Comparison of ENCODE assay signal across 18 cellular contexts in the genomic region with DNA sequence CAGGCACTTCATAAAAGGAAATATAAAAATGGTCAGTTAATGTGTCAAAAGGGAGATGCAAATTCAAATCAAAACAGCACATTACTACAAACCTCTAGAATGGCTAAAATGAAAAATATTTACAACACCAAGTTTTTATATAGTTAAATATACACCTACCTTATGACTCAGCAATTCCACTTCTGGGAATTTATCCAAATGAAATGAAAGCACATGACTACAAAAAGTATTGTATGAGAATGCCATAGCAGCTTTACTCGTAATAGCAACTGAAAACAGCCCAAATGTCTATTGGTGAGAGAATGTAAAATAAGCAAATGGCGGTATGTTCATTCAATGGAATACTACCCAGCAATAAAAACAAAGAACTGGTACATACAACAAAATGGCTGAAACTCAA.
DNase-seq lines count a peak whose midpoint lies in the region; ATAC-seq and TF ChIP-seq lines count a peak whose summit lies in the region.
"Had no signal": no experiment of that assay in that cellular context is flagged by ENCODE, and none has a peak within 500 bp of the region (broad histone marks: within the 10 kb centered on the region; RNA-seq: fewer than 3 reads in every experiment).

No MANE protein-coding gene starts in this region.

- H3K36me3 Mint-ChIP-seq in activated CD4-positive, alpha-beta memory T cell treated with anti-CD3 and anti-CD28 coated beads for 36 hours: no peaks in the 10 kb centered on the region
- H3K36me3 Mint-ChIP-seq: CD14-positive monocyte; stimulated activated memory B cell treated with anti-CD40 and anti-IgM and Interleukin-4, amounts not matched to agents 10 μg/mL and 1 μg/mL and 100 μg/mL, for 72 hours had no signal

- CTCF ChIA-PET in PC-3 (lab: Charles Lee): no interaction called here
- CTCF ChIA-PET in activated CD4-positive, alpha-beta memory T cell treated with anti-CD3 and anti-CD28 coated beads for 36 hours (lab: Charles Lee): no interaction called here

- no peaks in the 10 kb centered on the region for H3K36me3 ChIP-seq in PC-3 (ENCODE audit: low read depth, low read length)

- H3K79me2 ChIP-seq in PC-3 (ENCODE audit: low read length): no peaks in the 10 kb centered on the region

- no peak overlapping the region for H3K4me3 Mint-ChIP-seq in activated CD4-positive, alpha-beta memory T cell treated with anti-CD3 and anti-CD28 coated beads for 36 hours
- H3K4me3 Mint-ChIP-seq: CD14-positive monocyte; IgD-negative memory B cell; mesothelial cell of epicardium; stimulated activated memory B cell treated with anti-CD40 and anti-IgM and Interleukin-4, amounts not matched to agents 10 μg/mL and 1 μg/mL and 100 μg/mL, for 72 hours had no signal

- H3K27me3 ChIP-seq in PC-3 (ENCODE audit: low read length): no peaks in the 10 kb centered on the region

- no TSS peak for BruUV-seq in PC-3 (replicated peaks; lab: Mats Ljungman, UMichigan)

- POLR2A ChIA-PET in PC-3 (lab: Charles Lee; ENCODE audit: unreplicated experiment): no interaction called here
- POLR2A ChIA-PET in activated CD4-positive, alpha-beta memory T cell treated with anti-CD3 and anti-CD28 coated beads for 36 hours (lab: Charles Lee): no interaction called here

- H3K9me3 Mint-ChIP-seq in activated CD4-positive, alpha-beta memory T cell treated with anti-CD3 and anti-CD28 coated beads for 36 hours: peaks cover 25% of the 10 kb centered on the region

- H3K9ac ChIP-seq in PC-3 (ENCODE audit: low read length): no peak overlapping the region

- no peaks in the 10 kb centered on the region for H4K20me1 ChIP-seq in PC-3 (ENCODE audit: low read length)

- TF ChIP-seq CTCF in PC-3 (conservative IDR thresholded peaks at IDR 0.05; ENCODE audit: low read depth, low read length) (no peak), epithelial cell of esophagus (IDR thresholded peaks at IDR 0.05; ENCODE audit: insufficient read depth, low read depth, low read length, missing control alignments) (no peak)

- DNase-seq in ELR (ENCODE audit: low read depth): peak; percentile 41
- DNase-seq in PC-3: peak; percentile 85
- DNase-seq in epithelial cell of esophagus (ENCODE audit: low read depth): peak; percentile 62
- peak; percentile 84 for DNase-seq in renal cortical epithelial cell (ENCODE audit: low read depth)
- DNase-seq in NCI-H1048 (lab: John Stamatoyannopoulos, UW): no peak
- no peak for DNase-seq in activated CD4-positive, alpha-beta memory T cell treated with anti-CD3 and anti-CD28 coated beads for 36 hours
- DNase-seq in NCI-H748 (lab: John Stamatoyannopoulos, UW; ENCODE audit: unreplicated experiment): no peak
- DNase-seq: activated CD8-positive, alpha-beta memory T cell treated with anti-CD3 and anti-CD28 coated beads for 24 hours; dermis blood vessel endothelial cell; DMS79 treated with DMSO at 0.1 percent for 48 hours; foreskin melanocyte; GOT3; nucleus accumbens had no signal

- no peak overlapping the region for H3K27ac Mint-ChIP-seq in activated CD4-positive, alpha-beta memory T cell treated with anti-CD3 and anti-CD28 coated beads for 36 hours
- H3K27ac Mint-ChIP-seq: CD14-positive monocyte; IgD-negative memory B cell; mesothelial cell of epicardium; stimulated activated memory B cell treated with anti-CD40 and anti-IgM and Interleukin-4, amounts not matched to agents 10 μg/mL and 1 μg/mL and 100 μg/mL, for 72 hours had no signal

- peak; percentile 15; the same call in 1 of the 2 replicates for ATAC-seq in PC-3
- ATAC-seq: stimulated activated memory B cell treated with anti-CD40 and anti-IgM and Interleukin-4, amounts not matched to agents 10 μg/mL and 1 μg/mL and 100 μg/mL, for 72 hours had no signal

- intact Hi-C loops in PC-3 (cut with micrococcal nuclease): no loop called here
- intact Hi-C loops in activated CD4-positive, alpha-beta memory T cell treated with anti-CD3 and anti-CD28 coated beads for 36 hours (cut with micrococcal nuclease): no loop called here

- no peaks in the 10 kb centered on the region for H3K4me1 Mint-ChIP-seq in activated CD4-positive, alpha-beta memory T cell treated with anti-CD3 and anti-CD28 coated beads for 36 hours (ENCODE audit: low read depth)
- H3K4me1 Mint-ChIP-seq: CD14-positive monocyte; IgD-negative memory B cell; mesothelial cell of epicardium; stimulated activated memory B cell treated with anti-CD40 and anti-IgM and Interleukin-4, amounts not matched to agents 10 μg/mL and 1 μg/mL and 100 μg/mL, for 72 hours had no signal

- H3K27me3 Mint-ChIP-seq in activated CD4-positive, alpha-beta memory T cell treated with anti-CD3 and anti-CD28 coated beads for 36 hours: no peaks in the 10 kb centered on the region
- H3K27me3 Mint-ChIP-seq: IgD-negative memory B cell; stimulated activated memory B cell treated with anti-CD40 and anti-IgM and Interleukin-4, amounts not matched to agents 10 μg/mL and 1 μg/mL and 100 μg/mL, for 72 hours had no signal

- peaks cover 4% of the 10 kb centered on the region for H3F3A ChIP-seq in PC-3 (ENCODE audit: low read length, unreplicated experiment)

- H3K4me1 ChIP-seq in PC-3 (ENCODE audit: insufficient read depth, low read length): peaks cover 12% of the 10 kb centered on the region

- H2AFZ ChIP-seq in PC-3 (ENCODE audit: low read length): peak overlapping the region; percentile 37; the same call in 1 of the 2 replicates

- H3K4me3 ChIP-seq in PC-3 (ENCODE audit: low read length) (no peak overlapping the region), epithelial cell of esophagus (ENCODE audit: low read length) (no peak overlapping the region)

- 0 out of 2 replicates have a peak overlapping the region, but pooled peaks have one; percentile 2 for H3K27ac ChIP-seq in PC-3 (ENCODE audit: low read length)
- H3K27ac ChIP-seq: VCaP had no signal

- H3K4me2 ChIP-seq in PC-3 (ENCODE audit: low read length): peak overlapping the region; percentile 38

- peaks cover 6% of the 10 kb centered on the region; the same call in 1 of the 2 replicates for H3K9me3 ChIP-seq in PC-3 (ENCODE audit: low read length)

- H3K9me2 ChIP-seq in PC-3 (replicated peaks; ENCODE audit: low read length): no peaks in the 10 kb centered on the region

Comparison
In these comparisons a context has a peak if more than half of its experiments do, and no peak if none do; other contexts are left out.
1. DNase-seq: peak in ELR (single experiment), PC-3 (single experiment), epithelial cell of esophagus (single experiment) and renal cortical epithelial cell (single experiment); none in NCI-H1048 (single experiment), activated CD4-positive, alpha-beta memory T cell treated with anti-CD3 and anti-CD28 coated beads for 36 hours (single experiment) and NCI-H748 (single experiment).